8 cellular contexts compared by ENCODE assay signal in the genomic region with DNA sequence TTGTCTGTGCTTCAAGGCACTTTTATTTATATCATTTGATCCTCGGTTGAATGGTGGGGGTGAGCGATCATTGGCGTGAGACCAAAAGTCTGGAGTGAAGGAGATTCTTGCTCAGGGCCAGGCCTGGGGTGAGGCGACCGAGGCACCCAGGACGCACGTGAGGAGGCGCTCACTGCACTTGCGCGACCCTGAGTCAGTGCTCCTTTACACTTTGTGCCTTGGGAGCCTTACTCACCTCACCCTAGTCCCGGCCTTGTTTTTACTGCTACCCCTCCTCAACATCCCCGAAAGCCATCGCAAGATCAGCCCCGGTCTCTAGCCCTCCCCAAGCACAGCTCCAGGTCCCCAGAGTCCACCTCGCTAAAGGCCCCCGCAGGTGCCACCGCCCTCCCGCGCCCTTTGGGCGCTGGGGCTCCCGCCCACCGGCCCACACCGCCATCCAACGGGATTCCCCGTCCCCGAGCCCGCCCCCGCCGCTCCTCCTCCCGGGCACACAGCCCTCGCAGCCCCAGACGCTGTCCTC. TPM values are rescaled to one million over a fixed set of nuclear protein-coding genes. Genes with fewer than 3 reads are reported as not detected.
DNase-seq lines count a peak whose midpoint lies in the region; ATAC-seq and TF ChIP-seq lines count a peak whose summit lies in the region.

No MANE protein-coding gene starts in this region.

- TF ChIP-seq CTCF in DOHH2 (IDR thresholded peaks at IDR 0.05; ENCODE audit: low read depth, low read length, poor library complexity, severe bottlenecking) (peak; percentile 26), SU-DHL-6 (IDR thresholded peaks at IDR 0.05; ENCODE audit: insufficient read depth, low read length, poor library complexity, severe bottlenecking) (no peak)

- peaks cover 1% of the 10 kb centered on the region for H3K36me3 Mint-ChIP-seq in IgD-negative memory B cell

- peak overlapping the region; percentile 82 to 93 (median 91) for H3K27ac Mint-ChIP-seq in IgD-negative memory B cell

- H3K27me3 ChIP-seq in DOHH2 (ENCODE audit: control insufficient read depth, low read length) (peaks cover 18% of the 10 kb centered on the region), SU-DHL-6 (ENCODE audit: low read length) (no peaks in the 10 kb centered on the region)

- peaks cover 4% of the 10 kb centered on the region for H3K27me3 Mint-ChIP-seq in IgD-negative memory B cell

- peaks cover 15 to 25% (median 15%) of the 10 kb centered on the region in 3 donors for H3K4me1 Mint-ChIP-seq in IgD-negative memory B cell

- H3K4me3 ChIP-seq in DOHH2 (ENCODE audit: low read length): peak overlapping the region; percentile 83
- peak overlapping the region; percentile 70 for H3K4me3 ChIP-seq in SU-DHL-6 (ENCODE audit: insufficient read depth, low read length, poor library complexity, severe bottlenecking)
- peak overlapping the region; percentile 85 for H3K4me3 ChIP-seq in skeletal muscle cell (ENCODE audit: low read depth, low read length)

- H3K36me3 ChIP-seq in DOHH2 (ENCODE audit: control insufficient read depth, low read length) (peaks cover 4% of the 10 kb centered on the region), SU-DHL-6 (ENCODE audit: low read length) (no peaks in the 10 kb centered on the region)

- DNase-seq in anterior cingulate cortex (lab: John Stamatoyannopoulos, UW) (peak in 37 of 58 donors; percentile 19 to 90 (median 69)), iPS DF 19.7 (ENCODE audit: low read depth, low spot score) (peak; percentile 50), skeletal muscle cell (ENCODE audit: low read depth) (no peak), NOMO-1 treated with dmso at 0.1 percent for 144 hours (lab: John Stamatoyannopoulos, UW; ENCODE audit: unreplicated experiment) (no peak)

- H3K9me2 ChIP-seq in DOHH2 (replicated peaks; ENCODE audit: control insufficient read depth, low read length) (no peaks in the 10 kb centered on the region), SU-DHL-6 (replicated peaks; ENCODE audit: insufficient read depth, low read length) (no peaks in the 10 kb centered on the region)

- H4K20me1 ChIP-seq in DOHH2 (ENCODE audit: control insufficient read depth, insufficient read depth, low read depth, low read length) (no peaks in the 10 kb centered on the region), SU-DHL-6 (ENCODE audit: low read depth, low read length) (no peaks in the 10 kb centered on the region)

- peaks cover 28% of the 10 kb centered on the region for H3K4me1 ChIP-seq in DOHH2 (ENCODE audit: control insufficient read depth, low read length)

- H3K4me2 ChIP-seq in DOHH2 (ENCODE audit: low read length) (peak overlapping the region; percentile 94), SU-DHL-6 (ENCODE audit: low read depth, low read length, poor library complexity, severe bottlenecking) (peak overlapping the region; percentile 97)

- H3K4me3 Mint-ChIP-seq in IgD-negative memory B cell: peak overlapping the region; percentile 93 to 98 (median 96)

- H3F3A ChIP-seq in DOHH2 (ENCODE audit: control insufficient read depth, insufficient read depth) (no peaks in the 10 kb centered on the region), SU-DHL-6 (ENCODE audit: insufficient read depth) (no peaks in the 10 kb centered on the region)

- H3K27ac ChIP-seq in DOHH2 (ENCODE audit: low read depth, low read length) (peak overlapping the region; percentile 60), SU-DHL-6 (ENCODE audit: low read depth, low read length) (peak overlapping the region; percentile 40)

- H3K9me3 ChIP-seq in DOHH2 (ENCODE audit: control insufficient read depth, insufficient read depth, low read length) (peaks cover 4% of the 10 kb centered on the region), SU-DHL-6 (ENCODE audit: insufficient read depth, low read length) (no peaks in the 10 kb centered on the region)

- peak overlapping the region; percentile 69 for H3K9ac ChIP-seq in SU-DHL-6 (ENCODE audit: low read length)

- peaks cover 45% of the 10 kb centered on the region for H3K79me2 ChIP-seq in DOHH2 (ENCODE audit: control insufficient read depth, low read length)
- H3K79me2 ChIP-seq in SU-DHL-6 (ENCODE audit: insufficient read depth, low read length): peaks cover 21% of the 10 kb centered on the region

- peak overlapping the region; percentile 83 for H2AFZ ChIP-seq in SU-DHL-6 (ENCODE audit: low read depth, low read length, severe bottlenecking)

- no peaks in the 10 kb centered on the region for H3K9me3 Mint-ChIP-seq in IgD-negative memory B cell

- ATAC-seq in GM21529 (IDR thresholded peaks at IDR 0.05; ENCODE audit: unreplicated experiment): peak; percentile 48

RNA-seq across cellular contexts. Expression of a gene that starts 0.5 kb away (rescaled TPM):
- polyA plus RNA-seq in IgD-negative memory B cell: 37.4 TPM

RNA-seq across cellular contexts. Expression of a gene that starts 16.7 kb away (rescaled TPM):
- polyA plus RNA-seq in IgD-negative memory B cell: not detected

RNA-seq across cellular contexts. Expression of a gene that starts 28.9 kb away (rescaled TPM):
- polyA plus RNA-seq in IgD-negative memory B cell: 45.6 TPM

RNA-seq across cellular contexts. Expression of a gene that starts 36.1 kb away (rescaled TPM):
- not detected for polyA plus RNA-seq in IgD-negative memory B cell

RNA-seq across cellular contexts. Expression of a gene that starts 54.2 kb away (rescaled TPM):
- polyA plus RNA-seq in IgD-negative memory B cell: 117 TPM

Comparison
In these comparisons a context has a peak if more than half of its experiments do, and no peak if none do; other contexts are left out.
1. DNase-seq: peak in anterior cingulate cortex (37 of 58) and iPS DF 19.7 (single experiment); none in skeletal muscle cell (single experiment) and NOMO-1 treated with dmso at 0.1 percent for 144 hours (single experiment).
2. Peak in every context shown above with its lines, with median percentiles within 50 percentile points of each other: H3K4me3 ChIP-seq.